Comparison of ENCODE assay signal across 14 cellular contexts in genomic region chr20:61500791-61501321, GRCh38.
DNase-seq lines count a peak whose midpoint lies in the region; ATAC-seq and TF ChIP-seq lines count a peak whose summit lies in the region.
"Had no signal": no experiment of that assay in that cellular context is flagged by ENCODE, and none has a peak within 500 bp of the region (broad histone marks: within the 10 kb centered on the region; RNA-seq: fewer than 3 reads in every experiment).

No MANE protein-coding gene starts in this region.

- H3K27ac ChIP-seq in endodermal cell (ENCODE audit: low read depth, low read length), result peak overlapping the region; percentile 63

- H3K36me3 Mint-ChIP-seq in activated naive CD8-positive, alpha-beta T cell, result no peaks in the 10 kb centered on the region
- H3K36me3 Mint-ChIP-seq in activated naive CD8-positive, alpha-beta T cell treated with anti-CD3 and anti-CD28 coated beads, Interleukin-2, amount 50 U/mL, for 24 hours (ENCODE audit: low read depth), result no peaks in the 10 kb centered on the region
- peaks cover 8% of the 10 kb centered on the region for H3K36me3 Mint-ChIP-seq in endodermal cell (ENCODE audit: low read depth)

- peak overlapping the region; percentile 87 for H3K27ac Mint-ChIP-seq in activated naive CD8-positive, alpha-beta T cell
- H3K27ac Mint-ChIP-seq in activated naive CD8-positive, alpha-beta T cell treated with anti-CD3 and anti-CD28 coated beads, Interleukin-2, amount 50 U/mL, for 24 hours, result no peak overlapping the region
- H3K27ac Mint-ChIP-seq in endodermal cell, result no peak overlapping the region
- H3K27ac Mint-ChIP-seq: activated B cell treated with CpG ODN at 0.5 μM for 24 hours had no signal

- no peak for TF ChIP-seq CTCF in endodermal cell (conservative IDR thresholded peaks at IDR 0.05)

- no peaks in the 10 kb centered on the region for H3K9me3 Mint-ChIP-seq in activated naive CD8-positive, alpha-beta T cell (ENCODE audit: low read depth)
- peaks cover 9% of the 10 kb centered on the region for H3K9me3 Mint-ChIP-seq in activated naive CD8-positive, alpha-beta T cell treated with anti-CD3 and anti-CD28 coated beads, Interleukin-2, amount 50 U/mL, for 24 hours
- H3K9me3 Mint-ChIP-seq in endodermal cell, result peaks cover 10% of the 10 kb centered on the region
- H3K9me3 Mint-ChIP-seq: activated B cell treated with CpG ODN at 0.5 μM for 24 hours had no signal

- H3K27me3 ChIP-seq in endodermal cell (ENCODE audit: control insufficient read depth, insufficient read depth, low read length, poor library complexity, severe bottlenecking), result no peaks in the 10 kb centered on the region

- no peak overlapping the region for H3K4me3 ChIP-seq in endodermal cell (ENCODE audit: low read length)

- no peak overlapping the region for H3K9ac ChIP-seq in endodermal cell (ENCODE audit: extremely low read depth, low read length, poor library complexity, severe bottlenecking)

- no peaks in the 10 kb centered on the region for H3K36me3 ChIP-seq in endodermal cell (ENCODE audit: control insufficient read depth, insufficient read depth, low read length)

- no peaks in the 10 kb centered on the region for H3K27me3 Mint-ChIP-seq in activated naive CD8-positive, alpha-beta T cell
- no peaks in the 10 kb centered on the region for H3K27me3 Mint-ChIP-seq in activated naive CD8-positive, alpha-beta T cell treated with anti-CD3 and anti-CD28 coated beads, Interleukin-2, amount 50 U/mL, for 24 hours
- peaks cover 21% of the 10 kb centered on the region for H3K27me3 Mint-ChIP-seq in endodermal cell (ENCODE audit: insufficient read depth)
- H3K27me3 Mint-ChIP-seq: activated B cell treated with CpG ODN at 0.5 μM for 24 hours had no signal

- DNase-seq in activated naive CD8-positive, alpha-beta T cell treated with anti-CD3 and anti-CD28 coated beads, Interleukin-2, amount 50 U/mL, for 24 hours, result no peak
- DNase-seq in RPMI7951 (ENCODE audit: low read depth), result peak; percentile 34
- no peak for DNase-seq in endodermal cell
- peak; percentile 11 for DNase-seq in renal cortical epithelial cell (ENCODE audit: low read depth)
- DNase-seq: activated B cell treated with CpG ODN at 0.5 μM for 24 hours, activated gamma-delta T cell, foreskin fibroblast, NCI-H1048, NCI-H526 treated with DMSO at 0.1 percent for 48 hours, SIG-M5 had no signal

- 79 to 85% methylated on average over 9 to 11 of the region's 11 CpGs for WGBS in endodermal cell (ENCODE audit: insufficient coverage in 1 of 2, insufficient read length in 1 of 2), 2 experiments

- peak overlapping the region; percentile 64 for H3K4me3 Mint-ChIP-seq in activated naive CD8-positive, alpha-beta T cell
- no peak overlapping the region for H3K4me3 Mint-ChIP-seq in activated naive CD8-positive, alpha-beta T cell treated with anti-CD3 and anti-CD28 coated beads, Interleukin-2, amount 50 U/mL, for 24 hours
- no peak overlapping the region for H3K4me3 Mint-ChIP-seq in endodermal cell
- H3K4me3 Mint-ChIP-seq: activated B cell treated with CpG ODN at 0.5 μM for 24 hours had no signal

- no peak for ATAC-seq in activated naive CD8-positive, alpha-beta T cell treated with anti-CD3 and anti-CD28 coated beads, Interleukin-2, amount 50 U/mL, for 24 hours
- ATAC-seq in HG03460 (IDR thresholded peaks at IDR 0.05; ENCODE audit: unreplicated experiment) (no peak), GM21723 (IDR thresholded peaks at IDR 0.05; ENCODE audit: unreplicated experiment) (no peak), HG02938 (IDR thresholded peaks at IDR 0.05; ENCODE audit: unreplicated experiment) (no peak)

- H3K4me1 ChIP-seq in endodermal cell (ENCODE audit: control insufficient read depth, insufficient read depth, low read length), result no peaks in the 10 kb centered on the region

- no peaks in the 10 kb centered on the region for H3K9me3 ChIP-seq in endodermal cell (ENCODE audit: control insufficient read depth, low read length)

- peaks cover 39% of the 10 kb centered on the region for H3K4me1 Mint-ChIP-seq in activated naive CD8-positive, alpha-beta T cell (ENCODE audit: low read depth)
- no peaks in the 10 kb centered on the region for H3K4me1 Mint-ChIP-seq in activated naive CD8-positive, alpha-beta T cell treated with anti-CD3 and anti-CD28 coated beads, Interleukin-2, amount 50 U/mL, for 24 hours
- peaks cover 35% of the 10 kb centered on the region for H3K4me1 Mint-ChIP-seq in endodermal cell
- H3K4me1 Mint-ChIP-seq: activated B cell treated with CpG ODN at 0.5 μM for 24 hours had no signal

Comparison
In these comparisons a context has a peak if more than half of its experiments do, and no peak if none do; other contexts are left out.
1. DNase-seq: peak in RPMI7951 (single experiment) and renal cortical epithelial cell (single experiment); none in activated naive CD8-positive, alpha-beta T cell treated with anti-CD3 and anti-CD28 coated beads, Interleukin-2, amount 50 U/mL, for 24 hours (single experiment) and endodermal cell (single experiment).